Comparison of ENCODE assay signal across 13 cellular contexts in the genomic region with DNA sequence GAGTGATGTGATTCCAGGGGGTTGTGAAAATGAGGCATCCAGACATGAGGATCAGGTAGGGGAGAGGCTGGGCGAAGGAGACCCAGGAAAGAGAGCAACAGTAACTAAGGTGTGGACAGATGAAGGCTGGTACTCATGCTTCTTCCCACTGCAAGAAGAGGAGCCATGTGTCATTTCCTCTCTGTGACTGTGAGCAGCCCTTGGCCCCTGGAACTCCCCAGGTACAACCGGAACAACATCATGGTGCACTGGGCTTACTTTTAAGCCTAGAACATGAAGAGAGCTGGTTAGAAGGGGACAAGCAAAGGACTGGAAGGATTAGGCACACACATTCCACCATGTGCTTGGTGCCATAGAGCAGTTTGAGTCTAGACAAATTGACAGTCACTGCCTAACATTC. TPM values are rescaled to one million over a fixed set of nuclear protein-coding genes. Genes with fewer than 3 reads are reported as not detected.
DNase-seq lines count a peak whose midpoint lies in the region; ATAC-seq, FAIRE-seq and TF ChIP-seq lines count a peak whose summit lies in the region.
"Had no signal": no experiment of that assay in that cellular context is flagged by ENCODE, and none has a peak within 500 bp of the region (broad histone marks: within the 10 kb centered on the region; RNA-seq: fewer than 3 reads in every experiment).

No MANE protein-coding gene starts in this region.

- H2AFZ ChIP-seq in osteoblast (ENCODE audit: low read length) = no peak overlapping the region

- H3K4me2 ChIP-seq in osteoblast (ENCODE audit: insufficient read depth, low read length) = no peak overlapping the region

- ATAC-seq in activated CD8-positive, alpha-beta memory T cell treated with anti-CD3 and anti-CD28 coated beads, Interleukin-2, amount 10 ng/mL, durations not matched to agents 7 days and 5 days = no peak
- ATAC-seq in GM21381 (IDR thresholded peaks at IDR 0.05; ENCODE audit: unreplicated experiment) = no peak

- H3K27me3 ChIP-seq in osteoblast (ENCODE audit: insufficient read depth, low read length) (no peaks in the 10 kb centered on the region), stomach (no peaks in the 10 kb centered on the region)
- H3K27me3 ChIP-seq: thyroid gland had no signal

- WGBS in stomach, 5 donors = 90 to 100% (median 93%) methylated on average over 2 of the region's 2 CpGs

- intact Hi-C loops in activated T-helper 1 cell treated with anti-CD3 and anti-CD28 coated beads, Interleukin-12 subunit alpha, Interleukin-12 subunit beta, Interleukin-2, Interleukin-4 antibody, amounts not matched to agents 30 ng/mL and 10 ng/mL and 1 ng/mL, durations not matched to agents 14 hours and 24 hours and 36 hours (cut with micrococcal nuclease) = no loop called here
- intact Hi-C loops in stomach (cut with DNase I; ENCODE audit: low total_unique reads) = no loop called here

- peaks cover 2% of the 10 kb centered on the region for H3K9me3 Mint-ChIP-seq in activated CD8-positive, alpha-beta memory T cell treated with anti-CD3 and anti-CD28 coated beads, Interleukin-2, amount 10 ng/mL, durations not matched to agents 7 days and 5 days (ENCODE audit: low read depth)
- H3K9me3 Mint-ChIP-seq in activated T-helper 1 cell treated with anti-CD3 and anti-CD28 coated beads, Interleukin-12 subunit alpha, Interleukin-12 subunit beta, Interleukin-2, Interleukin-4 antibody, amounts not matched to agents 30 ng/mL and 10 ng/mL and 1 ng/mL, durations not matched to agents 14 hours and 24 hours and 36 hours = peaks cover 27% of the 10 kb centered on the region

- no peaks in the 10 kb centered on the region for H3K79me2 ChIP-seq in osteoblast (ENCODE audit: insufficient read depth, low read length)

- DNase-seq in activated CD8-positive, alpha-beta memory T cell treated with anti-CD3 and anti-CD28 coated beads, Interleukin-2, amount 10 ng/mL, durations not matched to agents 7 days and 5 days = no peak
- no peak for DNase-seq in activated CD8-positive, alpha-beta memory T cell treated with anti-CD3 and anti-CD28 coated beads for 24 hours
- DNase-seq in HTR-8/SVneo (ENCODE audit: insufficient read length, low spot score) = no peak
- no peak for DNase-seq in activated T-helper 1 cell treated with anti-CD3 and anti-CD28 coated beads, Interleukin-12 subunit alpha, Interleukin-12 subunit beta, Interleukin-2, Interleukin-4 antibody, amounts not matched to agents 30 ng/mL and 10 ng/mL and 1 ng/mL, durations not matched to agents 14 hours and 24 hours and 36 hours (ENCODE audit: low spot score)
- DNase-seq in osteoblast (ENCODE audit: insufficient read length, low spot score, missing footprints) = peak; percentile 6
- no peak for DNase-seq in effector CD4-positive, alpha-beta T cell
- DNase-seq in stomach = no peak
- DNase-seq: cortex of kidney had no signal

- peak overlapping the region; percentile 68 for H3K27ac Mint-ChIP-seq in activated CD8-positive, alpha-beta memory T cell treated with anti-CD3 and anti-CD28 coated beads, Interleukin-2, amount 10 ng/mL, durations not matched to agents 7 days and 5 days
- H3K27ac Mint-ChIP-seq in activated T-helper 1 cell treated with anti-CD3 and anti-CD28 coated beads, Interleukin-12 subunit alpha, Interleukin-12 subunit beta, Interleukin-2, Interleukin-4 antibody, amounts not matched to agents 30 ng/mL and 10 ng/mL and 1 ng/mL, durations not matched to agents 14 hours and 24 hours and 36 hours = peak overlapping the region; percentile 54

- H3K36me3 Mint-ChIP-seq in activated CD8-positive, alpha-beta memory T cell treated with anti-CD3 and anti-CD28 coated beads, Interleukin-2, amount 10 ng/mL, durations not matched to agents 7 days and 5 days = peaks cover 19% of the 10 kb centered on the region
- H3K36me3 Mint-ChIP-seq in activated T-helper 1 cell treated with anti-CD3 and anti-CD28 coated beads, Interleukin-12 subunit alpha, Interleukin-12 subunit beta, Interleukin-2, Interleukin-4 antibody, amounts not matched to agents 30 ng/mL and 10 ng/mL and 1 ng/mL, durations not matched to agents 14 hours and 24 hours and 36 hours (ENCODE audit: low read depth) = peaks cover 21% of the 10 kb centered on the region
- H3K36me3 Mint-ChIP-seq: CD8-positive, alpha-beta T cell had no signal

- H3K9me3 ChIP-seq in osteoblast (ENCODE audit: low read depth, low read length) (peaks cover 6% of the 10 kb centered on the region), stomach (peaks cover 2 to 12% (median 10%) of the 10 kb centered on the region in 4 donors)
- H3K9me3 ChIP-seq: thyroid gland had no signal

- no peak for TF ChIP-seq CTCF in osteoblast (IDR thresholded peaks at IDR 0.05; ENCODE audit: extremely low read depth, low read depth, low read length)
- TF ChIP-seq CTCF in stomach (IDR thresholded peaks at IDR 0.05) = no peak

- peak; percentile 46 for FAIRE-seq in HTR-8/SVneo (lab: Jason Lieb, UNC)

- H3K4me1 Mint-ChIP-seq in activated CD8-positive, alpha-beta memory T cell treated with anti-CD3 and anti-CD28 coated beads, Interleukin-2, amount 10 ng/mL, durations not matched to agents 7 days and 5 days = peaks cover 65% of the 10 kb centered on the region
- H3K4me1 Mint-ChIP-seq in activated T-helper 1 cell treated with anti-CD3 and anti-CD28 coated beads, Interleukin-12 subunit alpha, Interleukin-12 subunit beta, Interleukin-2, Interleukin-4 antibody, amounts not matched to agents 30 ng/mL and 10 ng/mL and 1 ng/mL, durations not matched to agents 14 hours and 24 hours and 36 hours (ENCODE audit: low read depth) = peaks cover 82% of the 10 kb centered on the region

- TF ChIP-seq EP300 in stomach (IDR thresholded peaks at IDR 0.05) = no peak

- H3K27ac ChIP-seq in osteoblast (ENCODE audit: low read depth, low read length) (no peak overlapping the region), stomach (no peak overlapping the region)
- H3K27ac ChIP-seq: thyroid gland had no signal

- H4K20me1 ChIP-seq in osteoblast (ENCODE audit: insufficient read depth, low read length) = no peaks in the 10 kb centered on the region

- peaks cover 11% of the 10 kb centered on the region for H3K27me3 Mint-ChIP-seq in activated CD8-positive, alpha-beta memory T cell treated with anti-CD3 and anti-CD28 coated beads, Interleukin-2, amount 10 ng/mL, durations not matched to agents 7 days and 5 days
- H3K27me3 Mint-ChIP-seq in activated T-helper 1 cell treated with anti-CD3 and anti-CD28 coated beads, Interleukin-12 subunit alpha, Interleukin-12 subunit beta, Interleukin-2, Interleukin-4 antibody, amounts not matched to agents 30 ng/mL and 10 ng/mL and 1 ng/mL, durations not matched to agents 14 hours and 24 hours and 36 hours (ENCODE audit: insufficient read depth) = peaks cover 4% of the 10 kb centered on the region

- CTCF ChIA-PET in activated CD8-positive, alpha-beta memory T cell treated with anti-CD3 and anti-CD28 coated beads, Interleukin-2, amount 10 ng/mL, durations not matched to agents 7 days and 5 days (lab: Charles Lee) = interaction anchor here (1.3 to 2.2 kb wide), 7 partner anchors 9 to 87 kb away, joined by 3 to 12 read pairs (median 4); no protein-coding TSS in a partner anchor

- H3K4me3 Mint-ChIP-seq in activated CD8-positive, alpha-beta memory T cell treated with anti-CD3 and anti-CD28 coated beads, Interleukin-2, amount 10 ng/mL, durations not matched to agents 7 days and 5 days = no peak overlapping the region
- no peak overlapping the region for H3K4me3 Mint-ChIP-seq in activated T-helper 1 cell treated with anti-CD3 and anti-CD28 coated beads, Interleukin-12 subunit alpha, Interleukin-12 subunit beta, Interleukin-2, Interleukin-4 antibody, amounts not matched to agents 30 ng/mL and 10 ng/mL and 1 ng/mL, durations not matched to agents 14 hours and 24 hours and 36 hours
- H3K4me3 Mint-ChIP-seq: CD8-positive, alpha-beta T cell had no signal

- TF ChIP-seq POLR2A in stomach (IDR thresholded peaks at IDR 0.05) = no peak

- H3K36me3 ChIP-seq in osteoblast (ENCODE audit: insufficient read depth, low read length) = no peaks in the 10 kb centered on the region
- H3K36me3 ChIP-seq in stomach = no peaks in the 10 kb centered on the region
- H3K36me3 ChIP-seq: thyroid gland had no signal

- H3K4me3 ChIP-seq in osteoblast (ENCODE audit: insufficient read depth, low read length) (no peak overlapping the region), stomach (no peak overlapping the region)
- H3K4me3 ChIP-seq: thyroid gland had no signal

- peaks cover 19% of the 10 kb centered on the region for H3K4me1 ChIP-seq in osteoblast (ENCODE audit: insufficient read depth, low read length)
- H3K4me1 ChIP-seq in stomach = no peaks in the 10 kb centered on the region

RNA-seq across cellular contexts. Expression of gene IL12B, which starts 10.9 kb away (rescaled TPM):
- under 1 TPM in 1 of 2 experiments, not detected in 1; 0.07 TPM for total RNA-seq in activated CD8-positive, alpha-beta memory T cell treated with anti-CD3 and anti-CD28 coated beads, Interleukin-2, amount 10 ng/mL, durations not matched to agents 7 days and 5 days
- total RNA-seq in activated T-helper 1 cell treated with anti-CD3 and anti-CD28 coated beads, Interleukin-12 subunit alpha, Interleukin-12 subunit beta, Interleukin-2, Interleukin-4 antibody, amounts not matched to agents 30 ng/mL and 10 ng/mL and 1 ng/mL, durations not matched to agents 14 hours and 24 hours and 36 hours = not detected in 2 replicates
- total RNA-seq in osteoblast (not detected in 2 replicates), stomach (not detected)
- polyA plus RNA-seq in stomach = under 1 TPM in 1 of 3 donors, not detected in 2; 0.05 TPM
- total RNA-seq: activated CD8-positive, alpha-beta memory T cell treated with anti-CD3 and anti-CD28 coated beads for 36 hours; CD8-positive, alpha-beta T cell; RPMI7951; thyroid gland had no signal
